In genomic region chr9:94827584-94828304, GRCh38 we compare ENCODE assay signal across 1 cellular context.
TF ChIP-seq lines count a peak whose summit lies in the region.

No MANE protein-coding gene starts in this region.

TF ChIP-seq in HepG2, 621 proteins besides CTCF, POLR2A, EP300 and RAD21 (continued from another document and continues in another):
- TF ChIP-seq SNAPC4 (CRISPR knock-in tag; IDR thresholded peaks at IDR 0.05) (no peak), CREM (IDR thresholded peaks at IDR 0.05) (peak; percentile 86), CREM (CRISPR knock-in tag; IDR thresholded peaks at IDR 0.05) (no peak), NFYB (CRISPR knock-in tag; IDR thresholded peaks at IDR 0.05) (no peak), ZFP41 (CRISPR knock-in tag; IDR thresholded peaks at IDR 0.05; ENCODE audit: borderline replicate concordance) (no peak), ATM (IDR thresholded peaks at IDR 0.05; ENCODE audit: borderline replicate concordance) (no peak), ZNF142 (CRISPR knock-in tag; IDR thresholded peaks at IDR 0.05) (no peak), ZNF136 (CRISPR knock-in tag; IDR thresholded peaks at IDR 0.05; ENCODE audit: low read depth) (no peak), SALL1 (CRISPR knock-in tag; IDR thresholded peaks at IDR 0.05) (peak; percentile 85), HNRNPK (IDR thresholded peaks at IDR 0.05; ENCODE audit: low read depth, low read length, poor library complexity, severe bottlenecking) (no peak), CENPX (CRISPR knock-in tag; IDR thresholded peaks at IDR 0.05) (no peak), WIZ (CRISPR knock-in tag; IDR thresholded peaks at IDR 0.05) (no peak), PBX2 (CRISPR knock-in tag; IDR thresholded peaks at IDR 0.05) (no peak), TBX2 (CRISPR knock-in tag; IDR thresholded peaks at IDR 0.05; ENCODE audit: borderline replicate concordance) (peak; percentile 65; the same call in 1 of the 2 replicates), HOXA3 (CRISPR knock-in tag; IDR thresholded peaks at IDR 0.05) (peak; percentile 32; the same call in 1 of the 2 replicates), SIX4 (CRISPR knock-in tag; IDR thresholded peaks at IDR 0.05) (peak; percentile 74; the same call in 1 of the 2 replicates), HNF1B (CRISPR knock-in tag; IDR thresholded peaks at IDR 0.05) (peak; percentile 65), HMGXB3 (CRISPR knock-in tag; IDR thresholded peaks at IDR 0.05; ENCODE audit: borderline replicate concordance) (peak; percentile 64; the same call in 1 of the 2 replicates), YY1 (IDR thresholded peaks at IDR 0.05; ENCODE audit: insufficient read depth, insufficient replicate concordance, low read depth, low read length) (no peak), ELF3 (CRISPR knock-in tag; IDR thresholded peaks at IDR 0.05) (peak; percentile 81), CENPBD1 (CRISPR knock-in tag; IDR thresholded peaks at IDR 0.05; ENCODE audit: borderline replicate concordance, low read depth) (no peak), PLSCR1 (CRISPR knock-in tag; IDR thresholded peaks at IDR 0.05; ENCODE audit: borderline replicate concordance) (no peak), SNRNP70 (IDR thresholded peaks at IDR 0.05; ENCODE audit: low read depth, low read length) (no peak), MAFG (CRISPR knock-in tag; IDR thresholded peaks at IDR 0.05) (no peak), RARG (CRISPR knock-in tag; IDR thresholded peaks at IDR 0.05; ENCODE audit: low read depth) (no peak), ZNF225 (CRISPR knock-in tag; IDR thresholded peaks at IDR 0.05) (no peak), MED8 (CRISPR knock-in tag; IDR thresholded peaks at IDR 0.05; ENCODE audit: insufficient replicate concordance) (no peak), ZNF33B (CRISPR knock-in tag; IDR thresholded peaks at IDR 0.05) (no peak), IKZF5 (CRISPR knock-in tag; IDR thresholded peaks at IDR 0.05) (peak; percentile 89), ZNF75D (CRISPR knock-in tag; IDR thresholded peaks at IDR 0.05; ENCODE audit: borderline replicate concordance) (no peak), ERF (CRISPR knock-in tag; IDR thresholded peaks at IDR 0.05) (no peak), TFAP4 (IDR thresholded peaks at IDR 0.05; ENCODE audit: borderline replicate concordance, low read depth) (peak; percentile 30; the same call in 1 of the 2 replicates), SYNCRIP (IDR thresholded peaks at IDR 0.05; ENCODE audit: insufficient read depth, low read depth, low read length) (no peak), ZNF761 (CRISPR knock-in tag; conservative IDR thresholded peaks at IDR 0.05) (no peak), KDM4B (CRISPR knock-in tag; IDR thresholded peaks at IDR 0.05) (no peak), ZC3H13 (CRISPR knock-in tag; IDR thresholded peaks at IDR 0.05) (no peak), ZNF619 (CRISPR knock-in tag; IDR thresholded peaks at IDR 0.05) (no peak), ZNF232 (CRISPR knock-in tag; IDR thresholded peaks at IDR 0.05; ENCODE audit: borderline replicate concordance) (no peak), SNAPC2 (CRISPR knock-in tag; IDR thresholded peaks at IDR 0.05) (no peak), ZNF672 (CRISPR knock-in tag; IDR thresholded peaks at IDR 0.05) (no peak)
